Comparison of ENCODE assay signal across 14 cellular contexts in genomic region chr10:6223981-6224380, GRCh38.
"Had no signal": no experiment of that assay in that cellular context is flagged by ENCODE, and none has a peak within 500 bp of the region (broad histone marks: within the 10 kb centered on the region; RNA-seq: fewer than 3 reads in every experiment).

No MANE protein-coding gene starts in this region.

- H3K27me3 Mint-ChIP-seq: activated naive CD8-positive, alpha-beta T cell treated with anti-CD3 and anti-CD28 coated beads, Interleukin-2, amount 10 ng/mL, durations not matched to agents 7 days and 5 days had no signal

- H3K9me3 ChIP-seq: breast epithelium, esophagus squamous epithelium, heart left ventricle, left ventricle myocardium inferior, pancreas, transverse colon had no signal

- H3K9me3 Mint-ChIP-seq: activated naive CD8-positive, alpha-beta T cell treated with anti-CD3 and anti-CD28 coated beads, Interleukin-2, amount 10 ng/mL, durations not matched to agents 7 days and 5 days; T-helper 2 cell treated with Interferon-gamma antibody and Interleukin-4, amounts not matched to agents 5 μg/mL and 100 μg/mL, for 36 hours had no signal

- DNase-seq: activated CD4-positive, alpha-beta T cell treated with anti-CD3 and anti-CD28 coated beads, Interleukin-2, amount 50 U/mL, for 4 hours; activated naive CD8-positive, alpha-beta T cell treated with anti-CD3 and anti-CD28 coated beads, Interleukin-2, amount 10 ng/mL, durations not matched to agents 7 days and 5 days; anterior cingulate cortex; esophagus squamous epithelium; heart left ventricle; left ventricle myocardium inferior; mesendoderm; SIG-M5; transverse colon had no signal

- H3K4me1 ChIP-seq: pancreas, transverse colon had no signal

- H3K4me3 Mint-ChIP-seq: activated naive CD8-positive, alpha-beta T cell treated with anti-CD3 and anti-CD28 coated beads, Interleukin-2, amount 10 ng/mL, durations not matched to agents 7 days and 5 days; T-helper 2 cell treated with Interferon-gamma antibody and Interleukin-4, amounts not matched to agents 5 μg/mL and 100 μg/mL, for 36 hours had no signal

- H3K27me3 ChIP-seq: breast epithelium, esophagus squamous epithelium, heart left ventricle, pancreas, transverse colon had no signal

- H3K4me3 ChIP-seq: breast epithelium, esophagus squamous epithelium, heart left ventricle, left ventricle myocardium inferior, pancreas, skin epidermis, transverse colon had no signal

- ATAC-seq: heart left ventricle, pancreas had no signal

- H3K27ac Mint-ChIP-seq: activated naive CD8-positive, alpha-beta T cell treated with anti-CD3 and anti-CD28 coated beads, Interleukin-2, amount 10 ng/mL, durations not matched to agents 7 days and 5 days; T-helper 2 cell treated with Interferon-gamma antibody and Interleukin-4, amounts not matched to agents 5 μg/mL and 100 μg/mL, for 36 hours had no signal

- FAIRE-seq: keratinocyte, pancreas had no signal

- H3K27ac ChIP-seq: breast epithelium, esophagus squamous epithelium, heart left ventricle, left ventricle myocardium inferior, pancreas, skin epidermis, transverse colon had no signal
